ENCODE assay signal across 7 cellular contexts in genomic region chr17:32875904-32876413, GRCh38. TPM values are rescaled to one million over a fixed set of nuclear protein-coding genes. Genes with fewer than 3 reads are reported as not detected.
DNase-seq lines count a peak whose midpoint lies in the region; ATAC-seq and TF ChIP-seq lines count a peak whose summit lies in the region.

No MANE protein-coding gene starts in this region.

- DNase-seq in H7: no peak
- DNase-seq in foreskin fibroblast: peak in 1 of 2 donors; percentile 44
- no peak for DNase-seq in sigmoid colon
- no peak for DNase-seq in NOMO-1 treated with DMSO at 0.1 percent for 48 hours (lab: John Stamatoyannopoulos, UW; ENCODE audit: unreplicated experiment)
- no peak for DNase-seq in DMS114 treated with DMSO at 0.1 percent for 48 hours (lab: John Stamatoyannopoulos, UW; ENCODE audit: unreplicated experiment)

- H3K9me2 ChIP-seq in SU-DHL-6 (replicated peaks; ENCODE audit: insufficient read depth, low read length): no peaks in the 10 kb centered on the region

- no peak overlapping the region for H3K27ac ChIP-seq in SU-DHL-6 (ENCODE audit: low read depth, low read length)
- peak overlapping the region; percentile 74 to 86 (median 80) for H3K27ac ChIP-seq in sigmoid colon

- peak overlapping the region; percentile 59 for H3K9ac ChIP-seq in SU-DHL-6 (ENCODE audit: low read length)

- H3K4me3 ChIP-seq in H7 (ENCODE audit: insufficient read depth, low read depth, low read length) (peak overlapping the region; percentile 80), SU-DHL-6 (ENCODE audit: insufficient read depth, low read length, poor library complexity, severe bottlenecking) (peak overlapping the region; percentile 60), foreskin fibroblast (ENCODE audit: low read depth in 1 of 2, low read length in 2 of 2) (peak overlapping the region; percentile 77 to 91), sigmoid colon (peak overlapping the region; percentile 56 to 89 (median 72))

- WGBS in sigmoid colon, 2 donors: 2 to 10% methylated on average over 15 of the region's 15 CpGs

- no peaks in the 10 kb centered on the region for H3K9me3 ChIP-seq in SU-DHL-6 (ENCODE audit: insufficient read depth, low read length)
- H3K9me3 ChIP-seq in sigmoid colon: no peaks in the 10 kb centered on the region

- peaks cover 2% of the 10 kb centered on the region for H3K27me3 ChIP-seq in H7 (ENCODE audit: control insufficient read depth, insufficient read depth, low read length)
- H3K27me3 ChIP-seq in SU-DHL-6 (ENCODE audit: low read length): no peaks in the 10 kb centered on the region
- no peaks in the 10 kb centered on the region for H3K27me3 ChIP-seq in sigmoid colon

- no peak for TF ChIP-seq POLR2A in sigmoid colon (IDR thresholded peaks at IDR 0.05)

- peaks cover 0 to 22% (median 18%) of the 10 kb centered on the region in 4 donors for H3K4me1 ChIP-seq in sigmoid colon

- H3K36me3 ChIP-seq in H7 (replicated peaks; ENCODE audit: control insufficient read depth, insufficient read depth, low read length): no peaks in the 10 kb centered on the region
- no peaks in the 10 kb centered on the region for H3K36me3 ChIP-seq in SU-DHL-6 (ENCODE audit: low read length)
- no peaks in the 10 kb centered on the region for H3K36me3 ChIP-seq in sigmoid colon

- TF ChIP-seq EP300 in sigmoid colon (IDR thresholded peaks at IDR 0.05): no peak

- no peak for TF ChIP-seq CTCF in SU-DHL-6 (IDR thresholded peaks at IDR 0.05; ENCODE audit: insufficient read depth, low read length, poor library complexity, severe bottlenecking)
- TF ChIP-seq CTCF in foreskin fibroblast (IDR thresholded peaks at IDR 0.05; ENCODE audit: low read depth, low read length): no peak
- TF ChIP-seq CTCF in sigmoid colon (IDR thresholded peaks at IDR 0.05): no peak

- 0 out of 2 replicates have a peak, but pooled peaks cover 4% of the 10 kb centered on the region for H4K20me1 ChIP-seq in SU-DHL-6 (ENCODE audit: low read depth, low read length)

- intact Hi-C loops in sigmoid colon (cut with DNase I): loop anchor here (5.0 to 10.0 kb wide), 2 partner anchors 51 to 391 kb away; partner anchors contain the start of genes CDK5R1 and TMEM98

- H3K4me2 ChIP-seq in SU-DHL-6 (ENCODE audit: low read depth, low read length, poor library complexity, severe bottlenecking): peak overlapping the region; percentile 60

- ATAC-seq in HG02973 (IDR thresholded peaks at IDR 0.05; ENCODE audit: unreplicated experiment): no peak

- H2AFZ ChIP-seq in SU-DHL-6 (ENCODE audit: low read depth, low read length, severe bottlenecking): peak overlapping the region; percentile 66

- no peaks in the 10 kb centered on the region for H3F3A ChIP-seq in SU-DHL-6 (ENCODE audit: insufficient read depth)

- H3K79me2 ChIP-seq in SU-DHL-6 (ENCODE audit: insufficient read depth, low read length): no peaks in the 10 kb centered on the region

RNA-seq across cellular contexts. Expression of gene MYO1D, which starts 1.0 kb away (rescaled TPM):
- 15.6 and 16.8 TPM in 2 replicates for total RNA-seq in H7 (2014; rRNA removed; shearing (Covaris generic))
- 10 to 100 TPM in 3 of 4 donors, 1 to 10 TPM in 1; 6.2 to 21.6 (median 11.5) TPM for total RNA-seq in sigmoid colon
- 100 to 1,000 TPM; 123 to 184 (median 135) TPM for polyA plus RNA-seq in sigmoid colon

RNA-seq across cellular contexts. Expression of gene TMEM98, which starts 52.0 kb away (rescaled TPM):
- total RNA-seq in H7 (2014; rRNA removed; shearing (Covaris generic)): 59.8 and 76.5 TPM in 2 replicates
- total RNA-seq in sigmoid colon: 10 to 100 TPM; 46.0 to 88.1 (median 60.8) TPM
- polyA plus RNA-seq in sigmoid colon: 10 to 100 TPM; 23.8 to 63.3 (median 59.5) TPM
